In genomic region chr5:57396701-57397100, GRCh38 we compare ENCODE assay signal across 28 cellular contexts.
"Had no signal": no experiment of that assay in that cellular context is flagged by ENCODE, and none has a peak within 500 bp of the region (broad histone marks: within the 10 kb centered on the region; RNA-seq: fewer than 3 reads in every experiment).

No MANE protein-coding gene starts in this region.

- H3K27ac Mint-ChIP-seq: mesothelial cell of epicardium; naive B cell; natural killer cell; stimulated activated naive CD8-positive, alpha-beta T cell treated with anti-CD3 and anti-CD28 coated beads, Interleukin-15, Interleukin-2, amounts not matched to agents 100 ng/mL and 50 ng/mL, for 24 hours; type B pancreatic cell had no signal

- DNase-seq: islet precursor cell; left ventricle myocardium inferior; mesendoderm; naive B cell; natural killer cell; nephron progenitor cell; nucleus accumbens; pancreas; posterior cingulate gyrus; retina; right cardiac atrium; stimulated activated CD4-positive, alpha-beta T cell treated with anti-CD3 and anti-CD28 coated beads, Interleukin-12 subunit alpha, Interleukin-12 subunit beta, amount 100 ng/mL, for 4 hours; stimulated activated CD4-positive, alpha-beta T cell treated with anti-CD3 and anti-CD28 coated beads, Interleukin-15, amount 100 ng/mL, for 24 hours; stimulated activated CD4-positive, alpha-beta T cell treated with anti-CD3 and anti-CD28 coated beads, Interleukin-2, amount 100 ng/mL, for 24 hours; stimulated activated CD4-positive, alpha-beta T cell treated with anti-CD3 and anti-CD28 coated beads, Interleukin-4, amount 100 ng/mL, for 1 hour; stimulated activated naive CD4-positive, alpha-beta T cell; tibial artery; uterus had no signal

- H3K36me3 Mint-ChIP-seq: mesothelial cell of epicardium, naive B cell, natural killer cell, type B pancreatic cell had no signal

- ATAC-seq: natural killer cell, pancreas, right cardiac atrium, sciatic nerve had no signal

- H3K4me3 ChIP-seq: hepatocyte, left ventricle myocardium inferior, lung, pancreas, prostate gland, skin epidermis, suprapubic skin, thoracic aorta, tibial artery, uterus had no signal

- H3K36me3 ChIP-seq: left ventricle myocardium inferior, pancreas, prostate gland, suprapubic skin, thoracic aorta, tibial artery, uterus had no signal

- H3K4me1 ChIP-seq: left ventricle myocardium inferior, pancreas, prostate gland, suprapubic skin, uterus had no signal

- H3K4me2 ChIP-seq: hepatocyte had no signal

- H3K4me1 Mint-ChIP-seq: mesothelial cell of epicardium, naive B cell, natural killer cell, nephron progenitor cell had no signal

- H3K27ac ChIP-seq: hepatocyte, left ventricle myocardium inferior, pancreas, prostate gland, skin epidermis, suprapubic skin, thoracic aorta, tibial artery, uterus had no signal

- H3K27me3 ChIP-seq: hepatocyte, pancreas, suprapubic skin, tibial artery, uterus had no signal

- H3K27me3 Mint-ChIP-seq: naive B cell, type B pancreatic cell had no signal

- H3K4me3 Mint-ChIP-seq: mesothelial cell of epicardium; naive B cell; natural killer cell; nephron progenitor cell; stimulated activated naive CD8-positive, alpha-beta T cell treated with anti-CD3 and anti-CD28 coated beads, Interleukin-15, Interleukin-2, amounts not matched to agents 100 ng/mL and 50 ng/mL, for 24 hours; type B pancreatic cell had no signal

- H2AFZ ChIP-seq: hepatocyte had no signal

- H3K79me2 ChIP-seq: hepatocyte had no signal
